8 cellular contexts compared by ENCODE assay signal in genomic region chr2:234427081-234428058, GRCh38.
DNase-seq lines count a peak whose midpoint lies in the region; ATAC-seq lines count a peak whose summit lies in the region.

No MANE protein-coding gene starts in this region.

- CTCF ChIA-PET in activated CD4-positive, alpha-beta T cell treated with anti-CD3 and anti-CD28 coated beads for 36 hours (lab: Charles Lee), result interaction anchor here (0.6 to 1.6 kb wide), 6 partner anchors 24 to 246 kb away, joined by 3 to 6 read pairs (median 3); no protein-coding TSS in a partner anchor

- H3K27me3 Mint-ChIP-seq in activated CD4-positive, alpha-beta T cell treated with anti-CD3 and anti-CD28 coated beads for 36 hours, result no peaks in the 10 kb centered on the region
- no peaks in the 10 kb centered on the region for H3K27me3 Mint-ChIP-seq in stimulated activated memory B cell treated with anti-CD40 and anti-IgM and Interleukin-4, amounts not matched to agents 10 μg/mL and 1 μg/mL and 100 μg/mL, for 72 hours

- H3K4me1 Mint-ChIP-seq in activated CD4-positive, alpha-beta T cell treated with anti-CD3 and anti-CD28 coated beads for 36 hours, result peaks cover 79% of the 10 kb centered on the region
- H3K4me1 Mint-ChIP-seq in stimulated activated memory B cell treated with anti-CD40 and anti-IgM and Interleukin-4, amounts not matched to agents 10 μg/mL and 1 μg/mL and 100 μg/mL, for 72 hours, result peaks cover 61% of the 10 kb centered on the region

- ATAC-seq in activated CD4-positive, alpha-beta T cell treated with anti-CD3 and anti-CD28 coated beads for 36 hours, result peak; percentile 9
- no peak for ATAC-seq in stimulated activated memory B cell treated with anti-CD40 and anti-IgM and Interleukin-4, amounts not matched to agents 10 μg/mL and 1 μg/mL and 100 μg/mL, for 72 hours
- ATAC-seq in HG03095 (IDR thresholded peaks at IDR 0.05; ENCODE audit: unreplicated experiment), result no peak

- peak overlapping the region; percentile 97 for H3K27ac Mint-ChIP-seq in activated CD4-positive, alpha-beta T cell treated with anti-CD3 and anti-CD28 coated beads for 36 hours
- peak overlapping the region; percentile 84 for H3K27ac Mint-ChIP-seq in stimulated activated memory B cell treated with anti-CD40 and anti-IgM and Interleukin-4, amounts not matched to agents 10 μg/mL and 1 μg/mL and 100 μg/mL, for 72 hours

- H3K4me3 Mint-ChIP-seq in activated CD4-positive, alpha-beta T cell treated with anti-CD3 and anti-CD28 coated beads for 36 hours, result peak overlapping the region; percentile 60
- H3K4me3 Mint-ChIP-seq in stimulated activated memory B cell treated with anti-CD40 and anti-IgM and Interleukin-4, amounts not matched to agents 10 μg/mL and 1 μg/mL and 100 μg/mL, for 72 hours, result peak overlapping the region; percentile 40

- H3K36me3 Mint-ChIP-seq in activated CD4-positive, alpha-beta T cell treated with anti-CD3 and anti-CD28 coated beads for 36 hours (ENCODE audit: low read depth), result peaks cover 3% of the 10 kb centered on the region
- H3K36me3 Mint-ChIP-seq in stimulated activated memory B cell treated with anti-CD40 and anti-IgM and Interleukin-4, amounts not matched to agents 10 μg/mL and 1 μg/mL and 100 μg/mL, for 72 hours, result no peaks in the 10 kb centered on the region

- peaks cover 2% of the 10 kb centered on the region for H3K9me3 Mint-ChIP-seq in activated CD4-positive, alpha-beta T cell treated with anti-CD3 and anti-CD28 coated beads for 36 hours (ENCODE audit: low read depth)
- no peaks in the 10 kb centered on the region for H3K9me3 Mint-ChIP-seq in stimulated activated memory B cell treated with anti-CD40 and anti-IgM and Interleukin-4, amounts not matched to agents 10 μg/mL and 1 μg/mL and 100 μg/mL, for 72 hours

- POLR2A ChIA-PET in activated CD4-positive, alpha-beta T cell treated with anti-CD3 and anti-CD28 coated beads for 36 hours (lab: Charles Lee), result interaction anchor here (0.6 kb wide), 1 partner anchor 21 kb away, joined by 3 read pairs; no protein-coding TSS in a partner anchor

- H3K4me3 ChIP-seq in SJCRH30, result no peak overlapping the region

- no peaks in the 10 kb centered on the region for H3K27me3 ChIP-seq in SJCRH30

- no peaks in the 10 kb centered on the region for H3K36me3 ChIP-seq in SJCRH30

- intact Hi-C loops in activated CD4-positive, alpha-beta T cell treated with anti-CD3 and anti-CD28 coated beads for 36 hours (cut with DNase I, micrococcal nuclease), result loop anchor here (1.0 to 10.0 kb wide), 5 partner anchors 11 to 293 kb away; no protein-coding TSS in a partner anchor

- peak; percentile 41 for DNase-seq in activated CD4-positive, alpha-beta T cell treated with anti-CD3 and anti-CD28 coated beads for 36 hours
- no peak for DNase-seq in activated CD4-positive, alpha-beta T cell treated with anti-CD3 and anti-CD28 coated beads, Interleukin-2, amount 50 U/mL, for 4 hours
- peak in 3 of 5 experiments; percentile 14 to 80 (median 43) for DNase-seq in T-helper 2 cell
- peak; percentile 84 for DNase-seq in glomerular visceral epithelial cell (ENCODE audit: extremely low spot score)
- DNase-seq in SJCRH30, result no peak
- DNase-seq in HuH-7 (ENCODE audit: low spot score), result no peak

- H3K27ac ChIP-seq in SJCRH30, result no peak overlapping the region

- H3K4me1 ChIP-seq in SJCRH30, result peaks cover 11% of the 10 kb centered on the region; the same call in 1 of the 2 replicates

- no peaks in the 10 kb centered on the region for H3K9me3 ChIP-seq in SJCRH30 (replicated peaks)

Comparison
In these comparisons a context has a peak if more than half of its experiments do, and no peak if none do; other contexts are left out.
1. DNase-seq: peak in activated CD4-positive, alpha-beta T cell treated with anti-CD3 and anti-CD28 coated beads for 36 hours (single experiment), T-helper 2 cell (3 of 5) and glomerular visceral epithelial cell (single experiment); none in activated CD4-positive, alpha-beta T cell treated with anti-CD3 and anti-CD28 coated beads, Interleukin-2, amount 50 U/mL, for 4 hours (0 of 2), SJCRH30 (0 of 2) and HuH-7 (single experiment).